Comparison of ENCODE assay signal across 9 cellular contexts in the genomic region with DNA sequence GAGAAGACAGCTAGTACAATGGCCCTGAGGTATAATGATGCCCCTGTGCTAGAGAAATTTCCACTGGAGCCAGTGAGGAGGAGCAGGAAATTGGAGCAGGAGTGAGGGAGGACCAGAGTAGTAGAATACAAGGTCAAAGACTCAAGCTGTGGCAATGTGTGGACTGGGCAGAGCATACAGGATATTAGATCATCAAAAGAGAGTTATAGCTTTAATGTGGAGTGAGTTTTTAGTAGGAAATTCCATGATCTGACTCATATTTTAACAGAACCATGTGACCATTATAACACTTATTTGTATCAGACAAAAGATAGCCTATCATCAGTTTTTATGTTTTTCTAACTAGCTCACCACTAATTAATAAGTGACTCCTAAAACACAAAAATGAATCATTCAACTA.
DNase-seq lines count a peak whose midpoint lies in the region; ATAC-seq, FAIRE-seq and TF ChIP-seq lines count a peak whose summit lies in the region.
"Had no signal": no experiment of that assay in that cellular context is flagged by ENCODE, and none has a peak within 500 bp of the region (broad histone marks: within the 10 kb centered on the region; RNA-seq: fewer than 3 reads in every experiment).

No MANE protein-coding gene starts in this region.

- H3K79me2 ChIP-seq in astrocyte (ENCODE audit: insufficient read depth, low read length), result no peaks in the 10 kb centered on the region

- TF ChIP-seq CTCF in AG04450 (IDR thresholded peaks at IDR 0.05; ENCODE audit: low read depth, low read length) (no peak), astrocyte (IDR thresholded peaks at IDR 0.05; ENCODE audit: insufficient read depth, low read depth, low read length) (no peak)

- H3K9me3 ChIP-seq in AG04450 (ENCODE audit: control insufficient read depth, insufficient read depth, low read length), result peaks cover 3% of the 10 kb centered on the region; the same call in 1 of the 2 replicates
- peaks cover 8% of the 10 kb centered on the region for H3K9me3 ChIP-seq in astrocyte (ENCODE audit: insufficient read depth, low read depth, low read length)

- H3K4me3 Mint-ChIP-seq in astrocyte (ENCODE audit: unreplicated experiment), result no peak overlapping the region
- H3K4me3 Mint-ChIP-seq in stimulated activated naive CD8-positive, alpha-beta T cell treated with anti-CD3 and anti-CD28 coated beads, Interleukin-15, amount 100 ng/mL, for 72 hours, result no peak overlapping the region

- no peaks in the 10 kb centered on the region for H3K27me3 Mint-ChIP-seq in astrocyte (ENCODE audit: low read depth, unreplicated experiment)
- no peaks in the 10 kb centered on the region for H3K27me3 Mint-ChIP-seq in stimulated activated naive CD8-positive, alpha-beta T cell treated with anti-CD3 and anti-CD28 coated beads, Interleukin-15, amount 100 ng/mL, for 72 hours

- no peak overlapping the region for H3K27ac ChIP-seq in AG04450 (ENCODE audit: low read depth, low read length)
- H3K27ac ChIP-seq in astrocyte (ENCODE audit: low read depth, low read length), result peak overlapping the region; percentile 38

- POLR2A ChIA-PET in AG04450 (lab: Yijun Ruan, JAX), result no interaction called here

- ATAC-seq in HG03159 (IDR thresholded peaks at IDR 0.05; ENCODE audit: unreplicated experiment), result no peak
- no peak for ATAC-seq in stimulated activated naive CD8-positive, alpha-beta T cell treated with anti-CD3 and anti-CD28 coated beads, Interleukin-15, amount 100 ng/mL, for 72 hours

- DNase-seq in AG04450 (ENCODE audit: low read depth, low spot score) (peak; percentile 27), HK-2 (ENCODE audit: unreplicated experiment) (peak; percentile 12), astrocyte (ENCODE audit: low read depth) (peak; percentile 90), glomerular endothelial cell (ENCODE audit: extremely low read depth, low read depth, low spot score) (peak; percentile 85), NCI-H1105 treated with DMSO at 0.1 percent for 48 hours (lab: John Stamatoyannopoulos, UW) (no peak)
- no peak for DNase-seq in activated naive CD4-positive, alpha-beta T cell treated with anti-CD3 and anti-CD28 coated beads, Interleukin-2, amount 50 U/mL, for 16 hours
- DNase-seq in stimulated activated naive CD8-positive, alpha-beta T cell treated with anti-CD3 and anti-CD28 coated beads, Interleukin-15, amount 100 ng/mL, for 72 hours, result no peak
- DNase-seq: central memory CD4-positive, alpha-beta T cell had no signal

- H3K27ac Mint-ChIP-seq in astrocyte (ENCODE audit: unreplicated experiment), result no peak overlapping the region
- no peak overlapping the region for H3K27ac Mint-ChIP-seq in stimulated activated naive CD8-positive, alpha-beta T cell treated with anti-CD3 and anti-CD28 coated beads, Interleukin-15, amount 100 ng/mL, for 72 hours

- CTCF ChIA-PET in AG04450 (lab: Charles Lee), result interaction anchor here (0.8 to 1.0 kb wide), 2 partner anchors 30 to 57 kb away, joined by 3 read pairs; no protein-coding TSS in a partner anchor

- H3K27me3 ChIP-seq in AG04450 (ENCODE audit: control insufficient read depth, insufficient read depth, low read length) (no peaks in the 10 kb centered on the region), astrocyte (ENCODE audit: insufficient read depth, low read length) (no peaks in the 10 kb centered on the region)

- no peaks in the 10 kb centered on the region for H3K9me3 Mint-ChIP-seq in astrocyte (ENCODE audit: unreplicated experiment)
- H3K9me3 Mint-ChIP-seq in stimulated activated naive CD8-positive, alpha-beta T cell treated with anti-CD3 and anti-CD28 coated beads, Interleukin-15, amount 100 ng/mL, for 72 hours, result peaks cover 0 to 6% of the 10 kb centered on the region in 2 donors

- H3K4me1 ChIP-seq in astrocyte (ENCODE audit: insufficient read depth, low read length), result peaks cover 9% of the 10 kb centered on the region

- H4K20me1 ChIP-seq in astrocyte (ENCODE audit: insufficient read depth, low read length), result no peaks in the 10 kb centered on the region

- peak; percentile 81 for FAIRE-seq in astrocyte (lab: Jason Lieb, UNC)

- H3K4me2 ChIP-seq in astrocyte (ENCODE audit: low read length), result peak overlapping the region; percentile 48

- no peak overlapping the region for H2AFZ ChIP-seq in astrocyte (ENCODE audit: low read depth, low read length)

- H3K36me3 Mint-ChIP-seq in astrocyte (ENCODE audit: low read depth, unreplicated experiment), result no peaks in the 10 kb centered on the region

- H3K4me3 ChIP-seq in AG04450 (ENCODE audit: low read depth, low read length), result no peak overlapping the region
- H3K4me3 ChIP-seq in astrocyte (ENCODE audit: insufficient read depth, low read depth, low read length), result no peak overlapping the region

- no peaks in the 10 kb centered on the region for H3K36me3 ChIP-seq in astrocyte (ENCODE audit: insufficient read depth, low read length)

- peaks cover 10% of the 10 kb centered on the region for H3K4me1 Mint-ChIP-seq in astrocyte (ENCODE audit: low read depth, unreplicated experiment)
- no peaks in the 10 kb centered on the region for H3K4me1 Mint-ChIP-seq in stimulated activated naive CD8-positive, alpha-beta T cell treated with anti-CD3 and anti-CD28 coated beads, Interleukin-15, amount 100 ng/mL, for 72 hours

- H3K9ac ChIP-seq in astrocyte (ENCODE audit: low read length), result no peak overlapping the region

Comparison
In these comparisons a context has a peak if more than half of its experiments do, and no peak if none do; other contexts are left out.
1. DNase-seq: peak in AG04450 (single experiment), HK-2 (single experiment), astrocyte (single experiment) and glomerular endothelial cell (single experiment); none in activated naive CD4-positive, alpha-beta T cell treated with anti-CD3 and anti-CD28 coated beads, Interleukin-2, amount 50 U/mL, for 16 hours (single experiment), NCI-H1105 treated with DMSO at 0.1 percent for 48 hours (single experiment) and stimulated activated naive CD8-positive, alpha-beta T cell treated with anti-CD3 and anti-CD28 coated beads, Interleukin-15, amount 100 ng/mL, for 72 hours (0 of 2).